Comparison of ENCODE assay signal across 20 cellular contexts in the genomic region with DNA sequence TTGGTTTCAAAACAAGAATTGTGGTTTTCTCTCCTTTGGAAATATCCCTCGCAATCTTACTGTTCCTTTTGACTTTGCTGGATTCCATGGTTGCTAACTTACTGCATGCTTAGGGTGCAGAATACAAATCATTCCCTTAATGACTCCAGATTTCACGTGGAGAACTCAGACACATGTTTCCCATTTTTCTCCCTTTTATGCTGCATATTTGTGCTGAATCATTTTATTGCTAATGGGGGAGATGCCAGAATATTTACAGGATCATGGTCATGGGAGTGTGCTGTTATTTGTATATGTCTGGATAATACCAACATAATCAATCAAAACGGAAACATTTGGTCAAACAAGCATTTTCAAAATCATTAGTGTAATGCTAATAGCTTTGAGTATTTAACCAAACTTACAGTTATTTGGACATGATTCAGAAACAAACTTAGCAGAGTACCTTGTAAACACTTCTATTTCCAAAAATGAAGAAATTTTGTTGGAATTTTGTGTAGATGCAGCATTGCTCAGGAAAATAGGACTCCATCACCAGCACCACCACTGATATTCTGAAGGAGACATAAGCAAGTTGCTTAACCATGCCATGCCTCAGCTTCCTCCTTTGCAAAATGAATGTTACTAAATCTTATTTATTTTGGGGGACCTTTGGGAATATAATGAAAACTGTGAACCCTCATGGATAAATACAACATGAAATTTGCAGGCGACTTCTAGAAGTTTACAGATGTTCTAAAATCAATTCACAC.
A peak's percentile ranks its signal among the peaks of the same experiment; 100 is the strongest.
DNase-seq lines count a peak whose midpoint lies in the region; ATAC-seq and TF ChIP-seq lines count a peak whose summit lies in the region.
"Had no signal": no experiment of that assay in that cellular context is flagged by ENCODE, and none has a peak within 500 bp of the region (broad histone marks: within the 10 kb centered on the region; RNA-seq: fewer than 3 reads in every experiment).

No MANE protein-coding gene starts in this region.

- TF ChIP-seq CTCF in AG09319 (IDR thresholded peaks at IDR 0.05; ENCODE audit: low read depth, low read length) (no peak), HCT116 (IDR thresholded peaks at IDR 0.05 in 2 of 3, conservative IDR thresholded peaks at IDR 0.05 in 1 of 3; ENCODE audit: borderline replicate concordance in 1 of 3, insufficient read depth in 1 of 3, low read depth in 2 of 3, low read length in 2 of 3) (no peak), astrocyte of the cerebellum (IDR thresholded peaks at IDR 0.05; ENCODE audit: low read depth, low read length, missing control alignments) (no peak)

- POLR2A ChIA-PET in HCT116 (lab: Charles Lee) = no interaction called here

- H3K27ac ChIP-seq in HCT116 (ENCODE audit: low read depth, low read length) = no peak overlapping the region
- H3K27ac ChIP-seq: heart left ventricle, lower lobe of right lung had no signal

- ATAC-seq in HCT116 (no peak), Right ventricle myocardium superior (ENCODE audit: poor library complexity) (no peak)
- ATAC-seq: activated T-cell treated with anti-CD3 and anti-CD28 coated beads, Interleukin-2, amount 50 U/mL, for 72 hours had no signal

- no peak overlapping the region for H3K9ac ChIP-seq in HCT116 (ENCODE audit: low read length)

- no peaks in the 10 kb centered on the region for H3K9me2 ChIP-seq in HCT116 (ENCODE audit: insufficient read depth)

- TF ChIP-seq RAD21 in HCT116 (IDR thresholded peaks at IDR 0.05; ENCODE audit: low read depth) = no peak

- DNase-seq in AG09319 (ENCODE audit: extremely low read depth, low read depth) = peak; percentile 94
- DNase-seq in HCT116 (ENCODE audit: low read depth, low spot score) = no peak
- peak; percentile 85 for DNase-seq in astrocyte of the cerebellum (ENCODE audit: low read depth)
- DNase-seq in myocyte (ENCODE audit: low read depth) = peak; percentile 44
- DNase-seq in Right ventricle myocardium superior = no peak
- no peak for DNase-seq in NAMALWA (ENCODE audit: low spot score)
- DNase-seq in NCI-H774 (lab: John Stamatoyannopoulos, UW) = no peak
- no peak for DNase-seq in SIG-M5 treated with dmso at 0.1 percent for 504 hours (lab: John Stamatoyannopoulos, UW; ENCODE audit: unreplicated experiment)
- DNase-seq: activated B cell treated with CpG ODN at 0.5 μM for 24 hours; activated T-cell treated with anti-CD3 and anti-CD28 coated beads, Interleukin-2, amount 50 U/mL, for 72 hours; heart left ventricle; lower lobe of right lung; NCI-H1694 treated with DMSO at 0.1 percent for 48 hours; NCI-H446 treated with DMSO at 0.1 percent for 48 hours; SHP77; stimulated activated CD4-positive, alpha-beta T cell treated with anti-CD3 and anti-CD28 coated beads, Interleukin-4, amount 100 ng/mL, for 4 hours; uterus had no signal

- H3K9me3 ChIP-seq in HCT116 (ENCODE audit: control insufficient read depth in 1 of 2, insufficient read depth in 1 of 2, low read depth in 1 of 2, low read length in 2 of 2) = no peaks in the 10 kb centered on the region
- H3K9me3 ChIP-seq: BE2C, breast epithelium, heart left ventricle, lower lobe of right lung, uterus had no signal

- no peaks in the 10 kb centered on the region for H3K4me1 ChIP-seq in HCT116 (ENCODE audit: control insufficient read depth in 1 of 2, insufficient read depth in 2 of 2, low read length in 2 of 2)
- H3K4me1 ChIP-seq: BE2C, uterus had no signal

- H2AFZ ChIP-seq in HCT116 (ENCODE audit: low read depth, low read length, poor library complexity, severe bottlenecking) = peak overlapping the region; percentile 62

- RAD21 ChIA-PET in HCT116 (lab: Charles Lee; ENCODE audit: low non-redundant PET in 1 of 2, low total read pairs in 2 of 2, uncharacterized antibody in 2 of 2, unreplicated experiment in 2 of 2) = no interaction called here

- in situ Hi-C loops in astrocyte of the cerebellum (cut with HindIII; ENCODE audit: low sequenced_read_pairs) = no loop called here

- no peaks in the 10 kb centered on the region for H3K27me3 ChIP-seq in HCT116 (ENCODE audit: insufficient read depth, low read length)
- H3K27me3 ChIP-seq: BE2C, breast epithelium, heart left ventricle, uterus had no signal

- no TSS peak for BruUV-seq in HCT116 (replicated peaks; lab: Mats Ljungman, UMichigan)

- intact Hi-C loops in HCT116 (cut with micrococcal nuclease) = loop anchor here (1.0 to 2.0 kb wide), 4 partner anchors 441 to 1013 kb away; no protein-coding TSS in a partner anchor
- intact Hi-C loops in Right ventricle myocardium superior (cut with DNase I) = loop anchor here (5.0 to 10.0 kb wide), 3 partner anchors 125 to 1013 kb away; partner anchors contain the start of gene RND3

- no peaks in the 10 kb centered on the region for H3K36me3 ChIP-seq in HCT116 (ENCODE audit: control insufficient read depth in 1 of 2, insufficient read depth in 2 of 2, low read length in 2 of 2)
- H3K36me3 ChIP-seq: BE2C, breast epithelium, heart left ventricle, lower lobe of right lung, uterus had no signal

- H4K20me1 ChIP-seq in HCT116 (ENCODE audit: insufficient read depth) = no peaks in the 10 kb centered on the region

- H3K4me3 ChIP-seq in HCT116 (replicated peaks in 1 of 2; ENCODE audit: low read depth in 1 of 2, low read length in 2 of 2) (no peak overlapping the region), astrocyte of the cerebellum (ENCODE audit: low read depth, low read length) (no peak overlapping the region)
- H3K4me3 ChIP-seq: breast epithelium, heart left ventricle, lower lobe of right lung, skin epidermis, uterus had no signal

- no peak for TF ChIP-seq POLR2A in HCT116 (IDR thresholded peaks at IDR 0.05; ENCODE audit: borderline replicate concordance, extremely low read depth, insufficient read depth, insufficient read length)

- no peak overlapping the region for H3K4me2 ChIP-seq in HCT116 (ENCODE audit: low read length)

- CTCF ChIA-PET in HCT116 (lab: Charles Lee) = interaction anchor here (1.0 to 1.7 kb wide), 3 partner anchors 9 to 629 kb away, joined by 6 read pairs; no protein-coding TSS in a partner anchor

- no peaks in the 10 kb centered on the region for H3K79me2 ChIP-seq in HCT116 (ENCODE audit: insufficient read depth, low read length)

TF ChIP-seq in HCT116, 20 proteins besides CTCF, POLR2A, EP300 and RAD21 (continues in another document):
- TF ChIP-seq ATF3 (IDR thresholded peaks at IDR 0.05) (no peak), POLR2AphosphoS5 (IDR thresholded peaks at IDR 0.05; ENCODE audit: low read depth, low read length) (no peak), EGR1 (IDR thresholded peaks at IDR 0.05; ENCODE audit: low read depth) (no peak), EZH2phosphoT487 (IDR thresholded peaks at IDR 0.05; ENCODE audit: borderline replicate concordance) (no peak), ZBTB33 (IDR thresholded peaks at IDR 0.05; ENCODE audit: extremely low read depth, insufficient replicate concordance, low read length) (no peak), JUND (IDR thresholded peaks at IDR 0.05) (no peak), YY1 (IDR thresholded peaks at IDR 0.05; ENCODE audit: extremely low read depth, insufficient replicate concordance, low read depth, low read length) (no peak), FOSL1 (IDR thresholded peaks at IDR 0.05; ENCODE audit: low read depth) (no peak), CEBPB (IDR thresholded peaks at IDR 0.05; ENCODE audit: low read depth) (no peak)
- TF ChIP-seq, protein P1, sequence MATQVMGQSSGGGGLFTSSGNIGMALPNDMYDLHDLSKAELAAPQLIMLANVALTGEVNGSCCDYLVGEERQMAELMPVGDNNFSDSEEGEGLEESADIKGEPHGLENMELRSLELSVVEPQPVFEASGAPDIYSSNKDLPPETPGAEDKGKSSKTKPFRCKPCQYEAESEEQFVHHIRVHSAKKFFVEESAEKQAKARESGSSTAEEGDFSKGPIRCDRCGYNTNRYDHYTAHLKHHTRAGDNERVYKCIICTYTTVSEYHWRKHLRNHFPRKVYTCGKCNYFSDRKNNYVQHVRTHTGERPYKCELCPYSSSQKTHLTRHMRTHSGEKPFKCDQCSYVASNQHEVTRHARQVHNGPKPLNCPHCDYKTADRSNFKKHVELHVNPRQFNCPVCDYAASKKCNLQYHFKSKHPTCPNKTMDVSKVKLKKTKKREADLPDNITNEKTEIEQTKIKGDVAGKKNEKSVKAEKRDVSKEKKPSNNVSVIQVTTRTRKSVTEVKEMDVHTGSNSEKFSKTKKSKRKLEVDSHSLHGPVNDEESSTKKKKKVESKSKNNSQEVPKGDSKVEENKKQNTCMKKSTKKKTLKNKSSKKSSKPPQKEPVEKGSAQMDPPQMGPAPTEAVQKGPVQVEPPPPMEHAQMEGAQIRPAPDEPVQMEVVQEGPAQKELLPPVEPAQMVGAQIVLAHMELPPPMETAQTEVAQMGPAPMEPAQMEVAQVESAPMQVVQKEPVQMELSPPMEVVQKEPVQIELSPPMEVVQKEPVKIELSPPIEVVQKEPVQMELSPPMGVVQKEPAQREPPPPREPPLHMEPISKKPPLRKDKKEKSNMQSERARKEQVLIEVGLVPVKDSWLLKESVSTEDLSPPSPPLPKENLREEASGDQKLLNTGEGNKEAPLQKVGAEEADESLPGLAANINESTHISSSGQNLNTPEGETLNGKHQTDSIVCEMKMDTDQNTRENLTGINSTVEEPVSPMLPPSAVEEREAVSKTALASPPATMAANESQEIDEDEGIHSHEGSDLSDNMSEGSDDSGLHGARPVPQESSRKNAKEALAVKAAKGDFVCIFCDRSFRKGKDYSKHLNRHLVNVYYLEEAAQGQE (IDR thresholded peaks at IDR 0.05; ENCODE audit: low read depth) = no peak
- TF ChIP-seq, protein P2, sequence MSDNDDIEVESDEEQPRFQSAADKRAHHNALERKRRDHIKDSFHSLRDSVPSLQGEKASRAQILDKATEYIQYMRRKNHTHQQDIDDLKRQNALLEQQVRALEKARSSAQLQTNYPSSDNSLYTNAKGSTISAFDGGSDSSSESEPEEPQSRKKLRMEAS (IDR thresholded peaks at IDR 0.05) = no peak

Comparison
In these comparisons a context has a peak if more than half of its experiments do, and no peak if none do; other contexts are left out.
1. DNase-seq: peak in AG09319 (single experiment), astrocyte of the cerebellum (single experiment) and myocyte (single experiment); none in HCT116 (single experiment), Right ventricle myocardium superior (single experiment), NAMALWA (single experiment), NCI-H774 (single experiment) and SIG-M5 treated with dmso at 0.1 percent for 504 hours (single experiment).